In the genomic region with DNA sequence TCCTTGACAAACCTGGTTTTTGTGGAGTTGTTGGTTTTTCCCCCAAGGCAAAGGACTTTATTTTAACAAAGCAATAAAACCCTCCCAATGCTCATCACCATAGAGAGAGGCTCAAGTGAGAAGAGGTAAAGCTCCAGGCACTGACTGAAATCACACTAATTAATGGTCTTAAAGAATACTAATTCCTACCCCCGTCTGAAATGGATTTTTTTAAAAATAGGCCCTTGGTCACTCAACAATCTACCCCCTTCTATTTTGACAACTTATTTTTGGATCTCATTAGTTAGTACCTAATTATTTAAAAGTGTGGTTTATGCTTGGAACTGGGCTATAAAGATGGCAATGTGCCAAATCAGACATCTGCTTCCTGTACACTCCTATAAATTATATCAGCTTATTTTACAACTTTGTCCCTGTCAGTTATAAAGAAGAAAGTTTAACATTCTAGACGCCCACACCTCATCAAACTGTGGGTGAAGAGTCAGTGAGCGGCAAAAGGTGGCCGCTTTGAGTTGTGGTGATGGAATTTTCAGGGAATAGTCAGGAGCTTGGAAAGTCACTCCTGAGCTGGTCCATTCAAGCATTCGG, we compare ENCODE assay signal across 1 cellular context.
TF ChIP-seq lines count a peak whose summit lies in the region.

No MANE protein-coding gene starts in this region.

TF ChIP-seq in HEK293, 187 proteins besides CTCF, POLR2A, EP300 and RAD21 (continued from another document):
- 0 out of 2 replicates have a peak, but pooled peaks have one; percentile 22 for TF ChIP-seq ZNF335 (tag by site-specific recombination; conservative IDR thresholded peaks at IDR 0.05)
- TF ChIP-seq, protein P1, sequence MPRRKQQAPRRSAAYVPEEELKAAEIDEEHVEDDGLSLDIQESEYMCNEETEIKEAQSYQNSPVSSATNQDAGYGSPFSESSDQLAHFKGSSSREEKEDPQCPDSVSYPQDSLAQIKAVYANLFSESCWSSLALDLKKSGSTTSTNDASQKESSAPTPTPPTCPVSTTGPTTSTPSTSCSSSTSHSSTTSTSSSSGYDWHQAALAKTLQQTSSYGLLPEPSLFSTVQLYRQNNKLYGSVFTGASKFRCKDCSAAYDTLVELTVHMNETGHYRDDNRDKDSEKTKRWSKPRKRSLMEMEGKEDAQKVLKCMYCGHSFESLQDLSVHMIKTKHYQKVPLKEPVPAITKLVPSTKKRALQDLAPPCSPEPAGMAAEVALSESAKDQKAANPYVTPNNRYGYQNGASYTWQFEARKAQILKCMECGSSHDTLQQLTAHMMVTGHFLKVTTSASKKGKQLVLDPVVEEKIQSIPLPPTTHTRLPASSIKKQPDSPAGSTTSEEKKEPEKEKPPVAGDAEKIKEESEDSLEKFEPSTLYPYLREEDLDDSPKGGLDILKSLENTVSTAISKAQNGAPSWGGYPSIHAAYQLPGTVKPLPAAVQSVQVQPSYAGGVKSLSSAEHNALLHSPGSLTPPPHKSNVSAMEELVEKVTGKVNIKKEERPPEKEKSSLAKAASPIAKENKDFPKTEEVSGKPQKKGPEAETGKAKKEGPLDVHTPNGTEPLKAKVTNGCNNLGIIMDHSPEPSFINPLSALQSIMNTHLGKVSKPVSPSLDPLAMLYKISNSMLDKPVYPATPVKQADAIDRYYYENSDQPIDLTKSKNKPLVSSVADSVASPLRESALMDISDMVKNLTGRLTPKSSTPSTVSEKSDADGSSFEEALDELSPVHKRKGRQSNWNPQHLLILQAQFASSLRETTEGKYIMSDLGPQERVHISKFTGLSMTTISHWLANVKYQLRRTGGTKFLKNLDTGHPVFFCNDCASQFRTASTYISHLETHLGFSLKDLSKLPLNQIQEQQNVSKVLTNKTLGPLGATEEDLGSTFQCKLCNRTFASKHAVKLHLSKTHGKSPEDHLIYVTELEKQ (tag by site-specific recombination; IDR thresholded peaks at IDR 0.05; ENCODE audit: borderline replicate concordance) = peak; percentile 8; the same call in 1 of the 2 replicates
- TF ChIP-seq ZNF350 (tag by site-specific recombination; IDR thresholded peaks at IDR 0.05) = 0 out of 2 replicates have a peak, but pooled peaks have one; percentile 51
- no peak for TF ChIP-seq OVOL3 (tag by site-specific recombination; IDR thresholded peaks at IDR 0.05)
- no peak for TF ChIP-seq ZFP69B (tag by site-specific recombination; IDR thresholded peaks at IDR 0.05)
- TF ChIP-seq, protein P2, sequence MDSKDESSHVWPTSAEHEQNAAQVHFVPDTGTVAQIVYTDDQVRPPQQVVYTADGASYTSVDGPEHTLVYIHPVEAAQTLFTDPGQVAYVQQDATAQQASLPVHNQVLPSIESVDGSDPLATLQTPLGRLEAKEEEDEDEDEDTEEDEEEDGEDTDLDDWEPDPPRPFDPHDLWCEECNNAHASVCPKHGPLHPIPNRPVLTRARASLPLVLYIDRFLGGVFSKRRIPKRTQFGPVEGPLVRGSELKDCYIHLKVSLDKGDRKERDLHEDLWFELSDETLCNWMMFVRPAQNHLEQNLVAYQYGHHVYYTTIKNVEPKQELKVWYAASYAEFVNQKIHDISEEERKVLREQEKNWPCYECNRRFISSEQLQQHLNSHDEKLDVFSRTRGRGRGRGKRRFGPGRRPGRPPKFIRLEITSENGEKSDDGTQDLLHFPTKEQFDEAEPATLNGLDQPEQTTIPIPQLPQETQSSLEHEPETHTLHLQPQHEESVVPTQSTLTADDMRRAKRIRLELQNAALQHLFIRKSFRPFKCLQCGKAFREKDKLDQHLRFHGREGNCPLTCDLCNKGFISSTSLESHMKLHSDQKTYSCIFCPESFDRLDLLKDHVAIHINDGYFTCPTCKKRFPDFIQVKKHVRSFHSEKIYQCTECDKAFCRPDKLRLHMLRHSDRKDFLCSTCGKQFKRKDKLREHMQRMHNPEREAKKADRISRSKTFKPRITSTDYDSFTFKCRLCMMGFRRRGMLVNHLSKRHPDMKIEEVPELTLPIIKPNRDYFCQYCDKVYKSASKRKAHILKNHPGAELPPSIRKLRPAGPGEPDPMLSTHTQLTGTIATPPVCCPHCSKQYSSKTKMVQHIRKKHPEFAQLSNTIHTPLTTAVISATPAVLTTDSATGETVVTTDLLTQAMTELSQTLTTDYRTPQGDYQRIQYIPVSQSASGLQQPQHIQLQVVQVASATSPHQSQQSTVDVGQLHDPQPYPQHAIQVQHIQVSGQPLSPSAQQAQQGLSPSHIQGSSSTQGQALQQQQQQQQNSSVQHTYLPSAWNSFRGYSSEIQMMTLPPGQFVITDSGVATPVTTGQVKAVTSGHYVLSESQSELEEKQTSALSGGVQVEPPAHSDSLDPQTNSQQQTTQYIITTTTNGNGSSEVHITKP (tag by site-specific recombination; IDR thresholded peaks at IDR 0.05) = 0 out of 2 replicates have a peak, but pooled peaks have one; percentile 25
- TF ChIP-seq ZNF140 (tag by site-specific recombination; IDR thresholded peaks at IDR 0.05) = no peak
- TF ChIP-seq ZNF366 (tag by site-specific recombination; conservative IDR thresholded peaks at IDR 0.05) = peak; percentile 41; the same call in 1 of the 2 replicates
- peak; percentile 69 for TF ChIP-seq ZFHX2 (tag by site-specific recombination; conservative IDR thresholded peaks at IDR 0.05)
- peak; percentile 45 for TF ChIP-seq FEZF1 (tag by site-specific recombination; IDR thresholded peaks at IDR 0.05)
- TF ChIP-seq, protein P3, sequence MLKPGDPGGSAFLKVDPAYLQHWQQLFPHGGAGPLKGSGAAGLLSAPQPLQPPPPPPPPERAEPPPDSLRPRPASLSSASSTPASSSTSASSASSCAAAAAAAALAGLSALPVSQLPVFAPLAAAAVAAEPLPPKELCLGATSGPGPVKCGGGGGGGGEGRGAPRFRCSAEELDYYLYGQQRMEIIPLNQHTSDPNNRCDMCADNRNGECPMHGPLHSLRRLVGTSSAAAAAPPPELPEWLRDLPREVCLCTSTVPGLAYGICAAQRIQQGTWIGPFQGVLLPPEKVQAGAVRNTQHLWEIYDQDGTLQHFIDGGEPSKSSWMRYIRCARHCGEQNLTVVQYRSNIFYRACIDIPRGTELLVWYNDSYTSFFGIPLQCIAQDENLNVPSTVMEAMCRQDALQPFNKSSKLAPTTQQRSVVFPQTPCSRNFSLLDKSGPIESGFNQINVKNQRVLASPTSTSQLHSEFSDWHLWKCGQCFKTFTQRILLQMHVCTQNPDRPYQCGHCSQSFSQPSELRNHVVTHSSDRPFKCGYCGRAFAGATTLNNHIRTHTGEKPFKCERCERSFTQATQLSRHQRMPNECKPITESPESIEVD (tag by site-specific recombination; IDR thresholded peaks at IDR 0.05) = peak; percentile 83
- peak; percentile 39; the same call in 1 of the 2 replicates for TF ChIP-seq ZNF76 (tag by site-specific recombination; IDR thresholded peaks at IDR 0.05; ENCODE audit: borderline replicate concordance, low read depth)
- TF ChIP-seq ZNF521 (tag by site-specific recombination; IDR thresholded peaks at IDR 0.05) = no peak
TF ChIP-seq in HEK293: peak in this region for 37.
